8 cellular contexts compared by ENCODE assay signal in genomic region chr13:97344250-97345175, GRCh38.
A peak's percentile ranks its signal among the peaks of the same experiment; 100 is the strongest.
DNase-seq lines count a peak whose midpoint lies in the region; ATAC-seq and TF ChIP-seq lines count a peak whose summit lies in the region.

No MANE protein-coding gene starts in this region.

- in situ Hi-C loops in G401 (cut with HindIII; ENCODE audit: low sequenced_read_pairs) = no loop called here

- TF ChIP-seq CTCF in SU-DHL-6 (IDR thresholded peaks at IDR 0.05; ENCODE audit: insufficient read depth, low read length, poor library complexity, severe bottlenecking) = peak; percentile 20
- peak; percentile 42 to 74 (median 65) for TF ChIP-seq CTCF in body of pancreas (IDR thresholded peaks at IDR 0.05)

- no peak overlapping the region for H3K4me3 ChIP-seq in SU-DHL-6 (ENCODE audit: insufficient read depth, low read length, poor library complexity, severe bottlenecking)
- no peak overlapping the region for H3K4me3 ChIP-seq in body of pancreas

- intact Hi-C loops in body of pancreas (cut with DNase I) = no loop called here

- H3K79me2 ChIP-seq in SU-DHL-6 (ENCODE audit: insufficient read depth, low read length) = no peaks in the 10 kb centered on the region

- no peak for TF ChIP-seq POLR2A in body of pancreas (IDR thresholded peaks at IDR 0.05)

- 21 to 24% methylated on average over 5 of the region's 5 CpGs for WGBS in body of pancreas, 2 donors

- peak; percentile 87 for DNase-seq in G401 (ENCODE audit: low spot score)
- peak; percentile 69 for DNase-seq in LHCN-M2 (ENCODE audit: low read depth)
- peak; percentile 60 to 76 (median 72) for DNase-seq in body of pancreas
- peak; percentile 31 for DNase-seq in iPS-NIHi7 (ENCODE audit: extremely low spot score)
- peak; percentile 33 for DNase-seq in stimulated activated CD4-positive, alpha-beta T cell treated with anti-CD3 and anti-CD28 coated beads, Interleukin-12 subunit alpha, Interleukin-12 subunit beta, amount 100 ng/mL, for 4 hours
- no peak for DNase-seq in SKM-1 (lab: John Stamatoyannopoulos, UW; ENCODE audit: unreplicated experiment)

- no peak overlapping the region for H3K4me2 ChIP-seq in SU-DHL-6 (ENCODE audit: low read depth, low read length, poor library complexity, severe bottlenecking)

- H3K4me1 ChIP-seq in body of pancreas = peaks cover 49% of the 10 kb centered on the region

- ATAC-seq in GM21515 (IDR thresholded peaks at IDR 0.05; ENCODE audit: unreplicated experiment) (peak; percentile 76), body of pancreas (peak; percentile 74)

- no peaks in the 10 kb centered on the region for H3K9me3 ChIP-seq in SU-DHL-6 (ENCODE audit: insufficient read depth, low read length)
- H3K9me3 ChIP-seq in body of pancreas = no peaks in the 10 kb centered on the region

- no peak overlapping the region for H3K27ac ChIP-seq in SU-DHL-6 (ENCODE audit: low read depth, low read length)
- peak overlapping the region in 3 of 4 donors; percentile 49 to 54 (median 54) for H3K27ac ChIP-seq in body of pancreas

- no peak overlapping the region for H2AFZ ChIP-seq in SU-DHL-6 (ENCODE audit: low read depth, low read length, severe bottlenecking)

- H3K9me2 ChIP-seq in SU-DHL-6 (replicated peaks; ENCODE audit: insufficient read depth, low read length) = no peaks in the 10 kb centered on the region

- H3K9ac ChIP-seq in SU-DHL-6 (ENCODE audit: low read length) = no peak overlapping the region

- no peaks in the 10 kb centered on the region for H3K36me3 ChIP-seq in SU-DHL-6 (ENCODE audit: low read length)
- peaks cover 0 to 6% of the 10 kb centered on the region in 2 donors for H3K36me3 ChIP-seq in body of pancreas (replicated peaks in 1 of 2; ENCODE audit: insufficient read depth in 1 of 2, low read depth in 2 of 2)

- no peaks in the 10 kb centered on the region for H3K27me3 ChIP-seq in SU-DHL-6 (ENCODE audit: low read length)
- no peaks in the 10 kb centered on the region for H3K27me3 ChIP-seq in body of pancreas

- no peaks in the 10 kb centered on the region for H4K20me1 ChIP-seq in SU-DHL-6 (ENCODE audit: low read depth, low read length)

- no peaks in the 10 kb centered on the region for H3F3A ChIP-seq in SU-DHL-6 (ENCODE audit: insufficient read depth)
